12 cellular contexts compared by ENCODE assay signal in genomic region chr5:99169309-99169708, GRCh38.
DNase-seq lines count a peak whose midpoint lies in the region; ATAC-seq, FAIRE-seq and TF ChIP-seq lines count a peak whose summit lies in the region.
"Had no signal": no experiment of that assay in that cellular context is flagged by ENCODE, and none has a peak within 500 bp of the region (broad histone marks: within the 10 kb centered on the region; RNA-seq: fewer than 3 reads in every experiment).

No MANE protein-coding gene starts in this region.

- CTCF ChIA-PET in activated naive CD4-positive, alpha-beta T cell treated with anti-CD3 and anti-CD28 coated beads for 36 hours (lab: Charles Lee) = no interaction called here

- no peak overlapping the region for H3K9ac ChIP-seq in Karpas-422 (ENCODE audit: low read length)

- no peaks in the 10 kb centered on the region for H4K20me1 ChIP-seq in Karpas-422 (ENCODE audit: insufficient read depth, low read depth, low read length)

- peak; percentile 62 for FAIRE-seq in A204.1 (lab: Jason Lieb, UNC)

- H3K36me3 ChIP-seq in mucosa of descending colon (ENCODE audit: low read depth) = no peaks in the 10 kb centered on the region
- no peaks in the 10 kb centered on the region for H3K36me3 ChIP-seq in Karpas-422 (ENCODE audit: insufficient read depth, low read length)
- H3K36me3 ChIP-seq: left ventricle myocardium inferior had no signal

- H3K27me3 Mint-ChIP-seq in activated naive CD4-positive, alpha-beta T cell treated with anti-CD3 and anti-CD28 coated beads for 36 hours (ENCODE audit: low read depth) = no peaks in the 10 kb centered on the region

- peaks cover 2% of the 10 kb centered on the region for H3K9me3 Mint-ChIP-seq in activated naive CD4-positive, alpha-beta T cell treated with anti-CD3 and anti-CD28 coated beads for 36 hours

- peak; percentile 29 for DNase-seq in HT1080 (ENCODE audit: low read depth)
- peak; percentile 44 for DNase-seq in SK-MEL-5 (ENCODE audit: low read depth, low spot score)
- peak; percentile 16 for DNase-seq in glomerular endothelial cell (ENCODE audit: extremely low read depth, low read depth, low spot score)
- DNase-seq in mucosa of descending colon = no peak
- no peak for DNase-seq in activated naive CD4-positive, alpha-beta T cell treated with anti-CD3 and anti-CD28 coated beads for 36 hours
- DNase-seq in Karpas-422 = no peak
- DNase-seq: body of pancreas, left ventricle myocardium inferior, NCI-H1930 had no signal

- intact Hi-C loops in mucosa of descending colon (cut with DNase I, micrococcal nuclease) = no loop called here
- intact Hi-C loops in activated naive CD4-positive, alpha-beta T cell treated with anti-CD3 and anti-CD28 coated beads for 36 hours (cut with micrococcal nuclease) = no loop called here

- H2AFZ ChIP-seq in Karpas-422 (ENCODE audit: low read length) = no peak overlapping the region

- in situ Hi-C loops in SK-MEL-5 (cut with HindIII; ENCODE audit: low pct_unique_long_range_greater_than_20kb, low sequenced_read_pairs) = no loop called here

- H3K9me3 ChIP-seq in mucosa of descending colon = no peaks in the 10 kb centered on the region
- H3K9me3 ChIP-seq in Karpas-422 (ENCODE audit: low read length) = no peaks in the 10 kb centered on the region
- H3K9me3 ChIP-seq: body of pancreas had no signal

- H3K27ac Mint-ChIP-seq in activated naive CD4-positive, alpha-beta T cell treated with anti-CD3 and anti-CD28 coated beads for 36 hours = no peak overlapping the region

- no peaks in the 10 kb centered on the region for H3K36me3 Mint-ChIP-seq in activated naive CD4-positive, alpha-beta T cell treated with anti-CD3 and anti-CD28 coated beads for 36 hours (ENCODE audit: low read depth)

- no peak overlapping the region for H3K4me3 Mint-ChIP-seq in activated naive CD4-positive, alpha-beta T cell treated with anti-CD3 and anti-CD28 coated beads for 36 hours

- ATAC-seq in mucosa of descending colon (no peak), HG03457 (IDR thresholded peaks at IDR 0.05; ENCODE audit: unreplicated experiment) (no peak)
- ATAC-seq: activated CD4-positive, CD25-positive, alpha-beta regulatory T cell treated with anti-CD3 and anti-CD28 coated beads, Interleukin-2, amount 50 U/mL, for 24 hours; body of pancreas had no signal

- H3K27me3 ChIP-seq in Karpas-422 (ENCODE audit: low read length) = no peaks in the 10 kb centered on the region
- H3K27me3 ChIP-seq: body of pancreas had no signal

- H3K27ac ChIP-seq in Karpas-422 (ENCODE audit: low read length) = no peak overlapping the region
- H3K27ac ChIP-seq: body of pancreas, left ventricle myocardium inferior had no signal

- H3K4me2 ChIP-seq in Karpas-422 (ENCODE audit: low read depth, low read length, poor library complexity, severe bottlenecking) = no peak overlapping the region

- H3K9me2 ChIP-seq in Karpas-422 (replicated peaks; ENCODE audit: insufficient read depth, low read length) = no peaks in the 10 kb centered on the region

- H3K4me3 ChIP-seq in mucosa of descending colon (no peak overlapping the region), Karpas-422 (ENCODE audit: low read length) (no peak overlapping the region)
- H3K4me3 ChIP-seq: body of pancreas, left ventricle myocardium inferior had no signal

- H3K4me1 ChIP-seq in mucosa of descending colon (ENCODE audit: low read depth) = no peaks in the 10 kb centered on the region
- H3K4me1 ChIP-seq in Karpas-422 (ENCODE audit: low read length) = no peaks in the 10 kb centered on the region
- H3K4me1 ChIP-seq: body of pancreas, left ventricle myocardium inferior had no signal

- H3K4me1 Mint-ChIP-seq in activated naive CD4-positive, alpha-beta T cell treated with anti-CD3 and anti-CD28 coated beads for 36 hours (ENCODE audit: low read depth) = no peaks in the 10 kb centered on the region

- no peaks in the 10 kb centered on the region for H3K79me2 ChIP-seq in Karpas-422 (ENCODE audit: low read length)

- no peak for TF ChIP-seq CTCF in mucosa of descending colon (IDR thresholded peaks at IDR 0.05)

Comparison
In these comparisons a context has a peak if more than half of its experiments do, and no peak if none do; other contexts are left out.
1. DNase-seq: peak in HT1080 (single experiment), SK-MEL-5 (single experiment) and glomerular endothelial cell (single experiment); none in mucosa of descending colon (0 of 3), activated naive CD4-positive, alpha-beta T cell treated with anti-CD3 and anti-CD28 coated beads for 36 hours (single experiment) and Karpas-422 (single experiment).